In the genomic region with DNA sequence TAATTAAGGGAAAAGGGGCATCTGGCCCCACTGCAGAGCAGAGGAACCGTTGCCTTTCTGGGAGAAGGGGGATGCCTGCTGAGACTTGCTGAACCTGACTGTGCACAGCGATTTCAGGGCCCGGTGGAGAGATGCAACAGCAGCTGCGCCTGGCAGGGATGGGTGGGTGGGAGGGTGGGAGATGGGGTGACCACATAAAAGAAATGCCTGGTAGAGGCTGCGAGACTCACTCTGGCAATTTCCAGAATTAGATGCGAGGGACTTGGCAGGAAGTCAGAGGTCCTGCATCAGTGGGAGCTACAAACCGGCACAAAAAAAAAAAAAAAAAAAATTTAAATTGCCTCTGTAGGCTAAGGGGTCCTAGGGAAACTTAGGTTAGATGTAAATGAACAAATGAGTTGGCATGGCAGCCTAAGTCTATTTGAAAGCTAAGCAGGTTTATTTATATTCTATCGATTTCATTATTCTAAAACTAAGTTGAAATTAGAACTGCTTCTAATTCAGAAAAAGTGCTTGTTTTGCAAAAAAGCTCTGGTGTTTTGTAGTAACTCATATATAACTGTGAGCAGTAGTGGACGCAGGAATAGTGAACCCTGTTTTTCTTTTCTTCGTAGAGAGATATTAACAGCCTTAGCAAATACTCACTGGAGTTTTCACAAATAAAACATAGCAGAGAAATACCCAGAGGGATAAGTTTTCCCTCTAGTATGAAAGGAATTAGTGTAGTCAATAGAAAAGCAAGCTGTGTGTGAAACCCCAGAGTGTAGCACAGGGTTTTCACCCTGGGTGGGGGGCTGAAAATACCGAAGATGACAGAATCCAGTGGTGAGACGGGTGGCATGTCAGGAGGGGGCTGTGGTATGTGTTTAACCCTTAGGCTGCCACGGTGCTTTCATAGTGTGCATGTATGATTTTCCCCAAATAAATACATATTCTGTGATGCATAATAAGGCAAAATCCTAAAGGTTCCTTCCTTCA, we compare ENCODE assay signal across 1 cellular context.
TF ChIP-seq lines count a peak whose summit lies in the region.

No MANE protein-coding gene starts in this region.

TF ChIP-seq in K562, 482 proteins besides CTCF, POLR2A, EP300 and RAD21 (continued from another document):
- TF ChIP-seq FOXP1 (CRISPR knock-in tag; IDR thresholded peaks at IDR 0.05) (no peak), BHLHE40 (IDR thresholded peaks at IDR 0.05; ENCODE audit: low read length) (no peak), CCAR2 (IDR thresholded peaks at IDR 0.05; ENCODE audit: low read depth, low read length) (no peak), CREM (IDR thresholded peaks at IDR 0.05; ENCODE audit: low read depth) (no peak), POLR2AphosphoS2 (IDR thresholded peaks at IDR 0.05; ENCODE audit: low read length) (no peak), RBM25 (IDR thresholded peaks at IDR 0.05; ENCODE audit: low read depth, low read length, severe bottlenecking) (no peak), ZNF124 (CRISPR knock-in tag; IDR thresholded peaks at IDR 0.05) (no peak)
- TF ChIP-seq, protein P1, sequence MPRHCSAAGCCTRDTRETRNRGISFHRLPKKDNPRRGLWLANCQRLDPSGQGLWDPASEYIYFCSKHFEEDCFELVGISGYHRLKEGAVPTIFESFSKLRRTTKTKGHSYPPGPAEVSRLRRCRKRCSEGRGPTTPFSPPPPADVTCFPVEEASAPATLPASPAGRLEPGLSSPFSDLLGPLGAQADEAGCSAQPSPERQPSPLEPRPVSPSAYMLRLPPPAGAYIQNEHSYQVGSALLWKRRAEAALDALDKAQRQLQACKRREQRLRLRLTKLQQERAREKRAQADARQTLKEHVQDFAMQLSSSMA (CRISPR knock-in tag; IDR thresholded peaks at IDR 0.05) = no peak
- TF ChIP-seq, protein P2, sequence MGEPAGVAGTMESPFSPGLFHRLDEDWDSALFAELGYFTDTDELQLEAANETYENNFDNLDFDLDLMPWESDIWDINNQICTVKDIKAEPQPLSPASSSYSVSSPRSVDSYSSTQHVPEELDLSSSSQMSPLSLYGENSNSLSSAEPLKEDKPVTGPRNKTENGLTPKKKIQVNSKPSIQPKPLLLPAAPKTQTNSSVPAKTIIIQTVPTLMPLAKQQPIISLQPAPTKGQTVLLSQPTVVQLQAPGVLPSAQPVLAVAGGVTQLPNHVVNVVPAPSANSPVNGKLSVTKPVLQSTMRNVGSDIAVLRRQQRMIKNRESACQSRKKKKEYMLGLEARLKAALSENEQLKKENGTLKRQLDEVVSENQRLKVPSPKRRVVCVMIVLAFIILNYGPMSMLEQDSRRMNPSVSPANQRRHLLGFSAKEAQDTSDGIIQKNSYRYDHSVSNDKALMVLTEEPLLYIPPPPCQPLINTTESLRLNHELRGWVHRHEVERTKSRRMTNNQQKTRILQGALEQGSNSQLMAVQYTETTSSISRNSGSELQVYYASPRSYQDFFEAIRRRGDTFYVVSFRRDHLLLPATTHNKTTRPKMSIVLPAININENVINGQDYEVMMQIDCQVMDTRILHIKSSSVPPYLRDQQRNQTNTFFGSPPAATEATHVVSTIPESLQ (CRISPR knock-in tag; IDR thresholded peaks at IDR 0.05) = no peak
